8 cellular contexts compared by ENCODE assay signal in genomic region chr5:159051431-159052281, GRCh38. TPM values are rescaled to one million over a fixed set of nuclear protein-coding genes. Genes with fewer than 3 reads are reported as not detected.
A peak's percentile ranks its signal among the peaks of the same experiment; 100 is the strongest.
DNase-seq lines count a peak whose midpoint lies in the region; ATAC-seq and TF ChIP-seq lines count a peak whose summit lies in the region.

No MANE protein-coding gene starts in this region.

- TF ChIP-seq POLR2A in spleen (IDR thresholded peaks at IDR 0.05): no peak

- H3K4me1 ChIP-seq in ascending aorta (peaks cover 4 to 59% of the 10 kb centered on the region in 2 donors), spleen (peaks cover 15 to 67% (median 46%) of the 10 kb centered on the region in 6 donors)

- H3K9me3 Mint-ChIP-seq in activated CD4-positive, alpha-beta T cell treated with anti-CD3 and anti-CD28 coated beads, Interleukin-2, amount 10 ng/mL, durations not matched to agents 24 days and 14 days: no peaks in the 10 kb centered on the region

- TF ChIP-seq CTCF in ascending aorta (IDR thresholded peaks at IDR 0.05) (no peak), spleen (IDR thresholded peaks at IDR 0.05 in 8 of 11, conservative IDR thresholded peaks at IDR 0.05 in 3 of 11) (no peak), WERI-Rb-1 (IDR thresholded peaks at IDR 0.05; ENCODE audit: low read depth, low read length) (no peak)

- no peaks in the 10 kb centered on the region for H3K27me3 ChIP-seq in ascending aorta
- peaks cover 0 to 33% (median 9%) of the 10 kb centered on the region in 7 donors for H3K27me3 ChIP-seq in spleen (replicated peaks in 1 of 7)
- no peaks in the 10 kb centered on the region for H3K27me3 ChIP-seq in WERI-Rb-1 (ENCODE audit: insufficient read depth, low read depth, severe bottlenecking)

- H3K27ac Mint-ChIP-seq in activated CD4-positive, alpha-beta T cell treated with anti-CD3 and anti-CD28 coated beads, Interleukin-2, amount 10 ng/mL, durations not matched to agents 24 days and 14 days: no peak overlapping the region

- H3K9me3 ChIP-seq in ascending aorta (no peaks in the 10 kb centered on the region), spleen (no peaks in the 10 kb centered on the region), WERI-Rb-1 (ENCODE audit: severe bottlenecking) (no peaks in the 10 kb centered on the region)

- peaks cover 70% of the 10 kb centered on the region for H3K27me3 Mint-ChIP-seq in activated CD4-positive, alpha-beta T cell treated with anti-CD3 and anti-CD28 coated beads, Interleukin-2, amount 10 ng/mL, durations not matched to agents 24 days and 14 days

- no peak for DNase-seq in activated CD4-positive, alpha-beta T cell treated with anti-CD3 and anti-CD28 coated beads, Interleukin-2, amount 10 ng/mL, durations not matched to agents 24 days and 14 days
- no peak for DNase-seq in activated CD4-positive, alpha-beta T cell treated with anti-CD3 and anti-CD28 coated beads for 1 hour
- peak in 1 of 2 donors; percentile 78 for DNase-seq in ascending aorta (ENCODE audit: low spot score in 2 of 2)
- peak; percentile 50 for DNase-seq in iPS-NIHi11 (ENCODE audit: low spot score)
- peak; percentile 88 for DNase-seq in spleen
- DNase-seq in WERI-Rb-1: no peak

- H3K36me3 ChIP-seq in ascending aorta (no peaks in the 10 kb centered on the region), spleen (no peaks in the 10 kb centered on the region), WERI-Rb-1 (no peaks in the 10 kb centered on the region)

- H3K27ac ChIP-seq in ascending aorta (peak overlapping the region; percentile 80 to 87), spleen (peak overlapping the region; percentile 58 to 86 (median 78)), WERI-Rb-1 (no peak overlapping the region)

- H3K4me3 Mint-ChIP-seq in activated CD4-positive, alpha-beta T cell treated with anti-CD3 and anti-CD28 coated beads, Interleukin-2, amount 10 ng/mL, durations not matched to agents 24 days and 14 days: peak overlapping the region; percentile 18

- H3K4me3 ChIP-seq in ascending aorta: peak overlapping the region; percentile 43 to 64
- peak overlapping the region in 7 of 8 donors; percentile 17 to 59 (median 23) for H3K4me3 ChIP-seq in spleen
- no peak overlapping the region for H3K4me3 ChIP-seq in WERI-Rb-1 (ENCODE audit: low read depth, low read length)

- no peaks in the 10 kb centered on the region for H3K4me1 Mint-ChIP-seq in activated CD4-positive, alpha-beta T cell treated with anti-CD3 and anti-CD28 coated beads, Interleukin-2, amount 10 ng/mL, durations not matched to agents 24 days and 14 days

- H3K36me3 Mint-ChIP-seq in activated CD4-positive, alpha-beta T cell treated with anti-CD3 and anti-CD28 coated beads, Interleukin-2, amount 10 ng/mL, durations not matched to agents 24 days and 14 days (ENCODE audit: low read depth): no peaks in the 10 kb centered on the region

- intact Hi-C loops in activated CD4-positive, alpha-beta T cell treated with anti-CD3 and anti-CD28 coated beads, Interleukin-2, amount 10 ng/mL, durations not matched to agents 24 days and 14 days (cut with micrococcal nuclease): no loop called here
- intact Hi-C loops in ascending aorta (cut with DNase I): loop anchor here (2.0 kb wide), 1 partner anchor 49 kb away; no protein-coding TSS in a partner anchor
- intact Hi-C loops in spleen (cut with DNase I; ENCODE audit: low total_unique reads): no loop called here

- 16 to 18% (median 18%) methylated on average over 26 to 37 of the region's 37 CpGs for WGBS in spleen, 5 donors

- no peak for ATAC-seq in HG02981 (IDR thresholded peaks at IDR 0.05; ENCODE audit: unreplicated experiment)
- no peak for ATAC-seq in GM19397 (IDR thresholded peaks at IDR 0.05; ENCODE audit: unreplicated experiment)

RNA-seq across cellular contexts. Expression of gene EBF1, which starts 48.1 kb away (rescaled TPM):
- total RNA-seq in activated CD4-positive, alpha-beta T cell treated with anti-CD3 and anti-CD28 coated beads, Interleukin-2, amount 10 ng/mL, durations not matched to agents 24 days and 14 days: not detected in 2 replicates
- total RNA-seq in ascending aorta (93.6 TPM), spleen (10 to 100 TPM; 19.6 to 56.2 (median 34.8) TPM)
- polyA plus RNA-seq in spleen: 1 to 10 TPM; 6.8 to 8.8 (median 7.9) TPM

Comparison
In these comparisons a context has a peak if more than half of its experiments do, and no peak if none do; other contexts are left out.
1. DNase-seq: peak in iPS-NIHi11 (single experiment) and spleen (single experiment); none in activated CD4-positive, alpha-beta T cell treated with anti-CD3 and anti-CD28 coated beads, Interleukin-2, amount 10 ng/mL, durations not matched to agents 24 days and 14 days (single experiment), activated CD4-positive, alpha-beta T cell treated with anti-CD3 and anti-CD28 coated beads for 1 hour (single experiment) and WERI-Rb-1 (single experiment).
2. RNA of gene EBF1, which starts 48.1 kb away (total RNA-seq): 93.6 TPM in ascending aorta (single experiment) and 19.6 to 56.2 TPM in spleen; not detected in activated CD4-positive, alpha-beta T cell treated with anti-CD3 and anti-CD28 coated beads, Interleukin-2, amount 10 ng/mL, durations not matched to agents 24 days and 14 days; every median in the first group is over 10 times any median in the second.